21 cellular contexts compared by ENCODE assay signal in the genomic region with DNA sequence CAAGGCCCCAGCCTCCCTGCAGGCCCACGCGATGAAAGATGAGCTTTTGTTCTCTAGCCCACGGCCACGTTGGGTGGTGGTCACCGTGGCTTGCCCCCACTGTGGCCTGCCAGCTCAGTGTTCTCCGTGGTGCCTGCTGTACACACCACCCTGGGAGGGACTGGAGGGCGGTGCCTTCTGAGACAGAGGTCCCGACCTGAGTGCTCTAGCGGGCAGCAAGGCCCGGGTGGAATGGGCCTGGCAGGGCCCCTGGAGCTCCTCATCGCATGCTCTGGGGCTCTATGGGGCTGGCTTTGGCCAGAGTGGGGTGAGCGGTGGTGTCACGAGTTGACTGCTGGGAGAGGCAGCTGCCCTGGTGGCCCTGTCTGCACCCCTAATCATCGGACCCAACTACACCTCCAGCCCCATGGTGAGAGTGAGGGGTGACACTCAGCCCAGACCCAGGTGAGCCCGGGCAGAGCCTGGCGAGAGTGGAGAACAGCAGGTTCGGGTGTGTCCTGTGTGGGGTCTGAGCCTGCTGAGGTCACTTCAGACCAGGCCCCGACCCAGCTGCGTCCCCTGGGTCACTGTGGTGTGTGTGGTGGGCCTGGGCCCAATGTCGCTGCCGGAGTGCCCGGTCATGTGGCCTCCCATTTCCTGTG.
"Had no signal": no experiment of that assay in that cellular context is flagged by ENCODE, and none has a peak within 500 bp of the region (broad histone marks: within the 10 kb centered on the region; RNA-seq: fewer than 3 reads in every experiment).

No MANE protein-coding gene starts in this region.

- H3K36me3 Mint-ChIP-seq: activated naive CD8-positive, alpha-beta T cell; WTC11 had no signal

- H3K27me3 ChIP-seq: spleen, thyroid gland had no signal

- H3K36me3 ChIP-seq: breast epithelium, spleen, thyroid gland had no signal

- H3K4me1 ChIP-seq: breast epithelium, thyroid gland had no signal

- H3K4me1 Mint-ChIP-seq: nephron progenitor cell, WTC11 had no signal

- H3K27ac ChIP-seq: breast epithelium, spleen, thyroid gland had no signal

- H3K4me3 ChIP-seq: breast epithelium, spleen, thyroid gland had no signal

- H3K9me3 Mint-ChIP-seq: activated T-cell treated with anti-CD3 and anti-CD28 coated beads, Interleukin-2, amount 50 U/mL, for 4 hours; activated T-helper 2 cell treated with anti-CD3 and anti-CD28 coated beads, Interferon-gamma antibody, Interleukin-2, Interleukin-4, amounts not matched to agents 10 μg/mL and 5 μg/mL and 100 μg/mL, durations not matched to agents 14 hours and 24 hours and 36 hours; T-helper 1 cell treated with Interleukin-12 subunit alpha and Interleukin-12 subunit beta and Interleukin-4 antibody, amounts not matched to agents 30 μg/mL and 1 μg/mL, for 36 hours had no signal

- H3K9me3 ChIP-seq: breast epithelium, thyroid gland had no signal

- DNase-seq: activated CD8-positive, alpha-beta memory T cell treated with anti-CD3 and anti-CD28 coated beads, Interleukin-2, amount 50 U/mL, for 4 hours; activated naive CD4-positive, alpha-beta T cell; activated T-cell treated with anti-CD3 and anti-CD28 coated beads, Interleukin-2, amount 50 U/mL, for 4 hours; amniotic stem cell; cortex of kidney; foreskin fibroblast; kidney glomerular epithelial cell; left ventricle myocardium superior; nephron progenitor cell; nucleus accumbens; retina; spleen; stimulated activated CD4-positive, alpha-beta T cell treated with anti-CD3 and anti-CD28 coated beads, Interleukin-4, amount 100 ng/mL, for 24 hours; stimulated activated naive CD4-positive, alpha-beta T cell treated with Interleukin-2 at 50 U/mL for 16 hours; T1000; thyroid gland had no signal

- H3K27ac Mint-ChIP-seq: activated naive CD8-positive, alpha-beta T cell; activated T-helper 2 cell treated with anti-CD3 and anti-CD28 coated beads, Interferon-gamma antibody, Interleukin-2, Interleukin-4, amounts not matched to agents 10 μg/mL and 5 μg/mL and 100 μg/mL, durations not matched to agents 14 hours and 24 hours and 36 hours; nephron progenitor cell; T-helper 1 cell treated with Interleukin-12 subunit alpha and Interleukin-12 subunit beta and Interleukin-4 antibody, amounts not matched to agents 30 μg/mL and 1 μg/mL, for 36 hours; WTC11 had no signal

- ATAC-seq: activated T-cell treated with anti-CD3 and anti-CD28 coated beads, Interleukin-2, amount 50 U/mL, for 4 hours; left ventricle myocardium superior; WTC11 had no signal

- H3K4me3 Mint-ChIP-seq: activated naive CD8-positive, alpha-beta T cell; activated T-cell treated with anti-CD3 and anti-CD28 coated beads, Interleukin-2, amount 50 U/mL, for 4 hours; nephron progenitor cell; T-helper 1 cell treated with Interleukin-12 subunit alpha and Interleukin-12 subunit beta and Interleukin-4 antibody, amounts not matched to agents 30 μg/mL and 1 μg/mL, for 36 hours; WTC11 had no signal
